ENCODE assay signal across 8 cellular contexts in genomic region chr22:20509344-20510047, GRCh38. TPM values are rescaled to one million over a fixed set of nuclear protein-coding genes. Genes with fewer than 3 reads are reported as not detected.
DNase-seq lines count a peak whose midpoint lies in the region; ATAC-seq and TF ChIP-seq lines count a peak whose summit lies in the region.

No MANE protein-coding gene starts in this region.

- H3K36me3 Mint-ChIP-seq in activated T-cell treated with anti-CD3 and anti-CD28 coated beads, Interleukin-2, amount 50 U/mL, for 4 hours (ENCODE audit: insufficient read depth), result peaks cover 16% of the 10 kb centered on the region
- peaks cover 21% of the 10 kb centered on the region for H3K36me3 Mint-ChIP-seq in natural killer cell treated with Interleukin-12 subunit alpha and Interleukin-12 subunit beta and Interleukin-15 and Interleukin-18, amount 100 ng/mL, for 72 hours

- H3K4me3 ChIP-seq in fibroblast of mammary gland (ENCODE audit: control insufficient read depth, low read depth, low read length) (peak overlapping the region; percentile 79), thyroid gland (replicated peaks in 1 of 3) (no peak overlapping the region)

- peaks cover 30 to 37% of the 10 kb centered on the region in 2 donors for H3K4me1 ChIP-seq in thyroid gland

- peak overlapping the region; percentile 97 for H3K4me3 Mint-ChIP-seq in activated T-cell treated with anti-CD3 and anti-CD28 coated beads, Interleukin-2, amount 50 U/mL, for 4 hours
- peak overlapping the region; percentile 99 for H3K4me3 Mint-ChIP-seq in natural killer cell treated with Interleukin-12 subunit alpha and Interleukin-12 subunit beta and Interleukin-15 and Interleukin-18, amount 100 ng/mL, for 72 hours

- H3K9me3 Mint-ChIP-seq in activated T-cell treated with anti-CD3 and anti-CD28 coated beads, Interleukin-2, amount 50 U/mL, for 4 hours, result no peaks in the 10 kb centered on the region
- no peaks in the 10 kb centered on the region for H3K9me3 Mint-ChIP-seq in natural killer cell treated with Interleukin-12 subunit alpha and Interleukin-12 subunit beta and Interleukin-15 and Interleukin-18, amount 100 ng/mL, for 72 hours

- H3K4me1 Mint-ChIP-seq in activated T-cell treated with anti-CD3 and anti-CD28 coated beads, Interleukin-2, amount 50 U/mL, for 4 hours (ENCODE audit: low read depth), result peaks cover 67% of the 10 kb centered on the region
- peaks cover 53 to 57% of the 10 kb centered on the region in 2 donors for H3K4me1 Mint-ChIP-seq in natural killer cell treated with Interleukin-12 subunit alpha and Interleukin-12 subunit beta and Interleukin-15 and Interleukin-18, amount 100 ng/mL, for 72 hours (ENCODE audit: low read depth in 2 of 2)

- no peaks in the 10 kb centered on the region for H3K36me3 ChIP-seq in thyroid gland

- intact Hi-C loops in thyroid gland (cut with DNase I), result loop anchor here (5.0 kb wide), 1 partner anchor 58 kb away; no protein-coding TSS in a partner anchor

- no peak for TF ChIP-seq POLR2A in thyroid gland (IDR thresholded peaks at IDR 0.05)

- DNase-seq in ELR (ENCODE audit: low read depth) (peak; percentile 96), NOMO-1 treated with DMSO at 0.1 percent for 48 hours (lab: John Stamatoyannopoulos, UW; ENCODE audit: unreplicated experiment) (peak; percentile 94), fibroblast of mammary gland (ENCODE audit: low read depth) (peak; percentile 91), thyroid gland (peak; percentile 50 to 56)
- peak; percentile 54 for DNase-seq in activated T-cell treated with anti-CD3 and anti-CD28 coated beads, Interleukin-2, amount 50 U/mL, for 4 hours
- peak; percentile 69 for DNase-seq in natural killer cell treated with Interleukin-12 subunit alpha and Interleukin-12 subunit beta and Interleukin-15 and Interleukin-18, amount 100 ng/mL, for 72 hours (ENCODE audit: low spot score)

- H3K27ac ChIP-seq in thyroid gland, result peak overlapping the region; percentile 25 to 87 (median 87)

- no peaks in the 10 kb centered on the region for H3K27me3 Mint-ChIP-seq in activated T-cell treated with anti-CD3 and anti-CD28 coated beads, Interleukin-2, amount 50 U/mL, for 4 hours (ENCODE audit: low read depth)
- no peaks in the 10 kb centered on the region for H3K27me3 Mint-ChIP-seq in natural killer cell treated with Interleukin-12 subunit alpha and Interleukin-12 subunit beta and Interleukin-15 and Interleukin-18, amount 100 ng/mL, for 72 hours

- ATAC-seq in activated T-cell treated with anti-CD3 and anti-CD28 coated beads, Interleukin-2, amount 50 U/mL, for 4 hours, result peak; percentile 41 to 44
- peak; percentile 74 to 80 for ATAC-seq in natural killer cell treated with Interleukin-12 subunit alpha and Interleukin-12 subunit beta and Interleukin-15 and Interleukin-18, amount 100 ng/mL, for 72 hours
- no peak for ATAC-seq in HG03175 (IDR thresholded peaks at IDR 0.05; ENCODE audit: unreplicated experiment)
- no peak for ATAC-seq in HG03565 (IDR thresholded peaks at IDR 0.05; ENCODE audit: unreplicated experiment)

- H3K9me3 ChIP-seq in thyroid gland, result no peaks in the 10 kb centered on the region

- H3K27me3 ChIP-seq in thyroid gland, result no peaks in the 10 kb centered on the region

- WGBS in thyroid gland, 2 donors, result 53 to 54% methylated on average over 7 of the region's 7 CpGs

- peak overlapping the region; percentile 97 to 98 for H3K27ac Mint-ChIP-seq in natural killer cell treated with Interleukin-12 subunit alpha and Interleukin-12 subunit beta and Interleukin-15 and Interleukin-18, amount 100 ng/mL, for 72 hours

- TF ChIP-seq CTCF in fibroblast of mammary gland (conservative IDR thresholded peaks at IDR 0.05; ENCODE audit: control insufficient read depth, insufficient read depth, low read depth, low read length), result no peak
- no peak for TF ChIP-seq CTCF in thyroid gland (IDR thresholded peaks at IDR 0.05)

RNA-seq across cellular contexts. Expression of gene MED15, which starts 2.1 kb away (rescaled TPM):
- total RNA-seq in activated T-cell treated with anti-CD3 and anti-CD28 coated beads, Interleukin-2, amount 50 U/mL, for 4 hours, result 10 to 100 TPM; 83.2 to 90.5 (median 84.0) TPM
- 100 to 1,000 TPM; 171 to 178 TPM for total RNA-seq in natural killer cell treated with Interleukin-12 subunit alpha and Interleukin-12 subunit beta and Interleukin-15 and Interleukin-18, amount 100 ng/mL, for 72 hours
- total RNA-seq in thyroid gland, result 10 to 100 TPM; 33.6 to 65.1 (median 36.1) TPM

RNA-seq across cellular contexts. Expression of gene KLHL22, which starts 13.9 kb away (rescaled TPM):
- 1 to 10 TPM; 4.6 to 5.8 (median 5.7) TPM for total RNA-seq in activated T-cell treated with anti-CD3 and anti-CD28 coated beads, Interleukin-2, amount 50 U/mL, for 4 hours
- total RNA-seq in natural killer cell treated with Interleukin-12 subunit alpha and Interleukin-12 subunit beta and Interleukin-15 and Interleukin-18, amount 100 ng/mL, for 72 hours, result 10 to 100 TPM; 15.9 to 21.0 TPM
- 10 to 100 TPM; 38.0 to 76.9 (median 61.0) TPM for total RNA-seq in thyroid gland

Comparison
In these comparisons a context has a peak if more than half of its experiments do, and no peak if none do; other contexts are left out.
1. ATAC-seq: peak in activated T-cell treated with anti-CD3 and anti-CD28 coated beads, Interleukin-2, amount 50 U/mL, for 4 hours (2 of 2) and natural killer cell treated with Interleukin-12 subunit alpha and Interleukin-12 subunit beta and Interleukin-15 and Interleukin-18, amount 100 ng/mL, for 72 hours (2 of 2); none in HG03175 (single experiment) and HG03565 (single experiment).
2. Peak in every context shown above with its lines, with median percentiles within 50 percentile points of each other: DNase-seq.